19 cellular contexts compared by ENCODE assay signal in the genomic region with DNA sequence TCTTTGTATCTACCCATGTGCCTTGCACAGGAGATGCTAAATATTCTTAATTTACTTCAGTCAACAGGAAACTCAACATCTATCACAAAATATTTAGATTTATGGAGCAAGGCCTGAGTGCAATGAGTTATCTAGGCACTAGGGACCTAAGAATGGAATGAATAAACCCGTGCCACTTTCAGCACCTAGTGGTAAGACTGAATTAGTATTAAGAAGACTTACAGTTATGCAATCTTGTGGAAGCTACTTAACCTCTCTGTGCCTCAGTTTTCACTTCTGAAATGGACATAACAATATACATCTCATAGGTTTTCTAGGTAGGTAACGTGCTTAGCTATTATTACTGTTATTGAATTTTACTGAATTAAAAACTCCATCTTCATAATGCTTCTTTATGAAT.
A peak's percentile ranks its signal among the peaks of the same experiment; 100 is the strongest.
DNase-seq lines count a peak whose midpoint lies in the region; ATAC-seq, FAIRE-seq and TF ChIP-seq lines count a peak whose summit lies in the region.
"Had no signal": no experiment of that assay in that cellular context is flagged by ENCODE, and none has a peak within 500 bp of the region (broad histone marks: within the 10 kb centered on the region; RNA-seq: fewer than 3 reads in every experiment).

No MANE protein-coding gene starts in this region.

- H3K4me1 ChIP-seq in IMR-90 (ENCODE audit: control insufficient read depth, insufficient read depth, low read length), result peaks cover 4% of the 10 kb centered on the region; the same call in 1 of the 2 replicates
- H3K4me1 ChIP-seq in K562 (replicated peaks in 1 of 2; ENCODE audit: control insufficient read depth in 2 of 2, insufficient read depth in 2 of 2, low read length in 2 of 2), result no peaks in the 10 kb centered on the region
- H3K4me1 ChIP-seq in body of pancreas, result no peaks in the 10 kb centered on the region
- H3K4me1 ChIP-seq: tibial artery had no signal

- no peak overlapping the region for H4K91ac ChIP-seq in IMR-90 (ENCODE audit: insufficient read depth, low read depth, low read length)

- H2AK9ac ChIP-seq in IMR-90 (replicated peaks; ENCODE audit: low read depth, low read length, poor library complexity), result no peak overlapping the region

- H3K4me1 Mint-ChIP-seq in osteocyte (ENCODE audit: unreplicated experiment), result peaks cover 52% of the 10 kb centered on the region

- TF ChIP-seq RAD21 in IMR-90 (IDR thresholded peaks at IDR 0.05; ENCODE audit: low read length) (no peak), K562 (CRISPR knock-in tag; conservative IDR thresholded peaks at IDR 0.05 in 1 of 2, IDR thresholded peaks at IDR 0.05 in 1 of 2) (peak in 1 of 2 experiments; percentile 13; a peak in 1 of 4 replicates)

- no peak overlapping the region for H2BK5ac ChIP-seq in IMR-90 (ENCODE audit: low read depth, low read length, poor library complexity, severe bottlenecking)

- no peak; the same call in 1 of the 2 replicates for ATAC-seq in IMR-90 (ENCODE audit: low read depth)
- no peak for ATAC-seq in K562
- no peak for ATAC-seq in body of pancreas
- ATAC-seq in HG02678 (IDR thresholded peaks at IDR 0.05; ENCODE audit: unreplicated experiment), result no peak
- ATAC-seq: right cardiac atrium had no signal

- in situ Hi-C loops in IMR-90 (cut with MboI; ENCODE audit: low sequenced_read_pairs), result no loop called here
- in situ Hi-C loops in K562 (cut with MboI), result no loop called here

- peak; percentile 11 for DNase-seq in SIG-M5 treated with dmso at 0.1 percent for 504 hours (lab: John Stamatoyannopoulos, UW; ENCODE audit: unreplicated experiment)
- no peak for DNase-seq in SIG-M5 (lab: John Stamatoyannopoulos, UW)
- DNase-seq in IMR-90, result no peak
- DNase-seq in K562 (ENCODE audit: extremely low read depth in 1 of 4, low spot score in 3 of 4), result no peak
- DNase-seq in osteocyte (ENCODE audit: extremely low spot score, unreplicated experiment), result no peak
- DNase-seq in body of pancreas, result no peak
- DNase-seq in posterior cingulate gyrus, result no peak
- DNase-seq: activated CD4-positive, alpha-beta T cell treated with anti-CD3 and anti-CD28 coated beads for 1 hour; activated naive CD8-positive, alpha-beta T cell treated with anti-CD3 and anti-CD28 coated beads, Interleukin-2, amount 10 ng/mL, durations not matched to agents 7 days and 5 days; islet precursor cell; mesendoderm; NCI-H1417 treated with DMSO at 0.1 percent for 48 hours; right cardiac atrium; RPMI8226; stimulated activated CD4-positive, alpha-beta T cell treated with anti-CD3 and anti-CD28 coated beads, Interleukin-1b, Interleukin-23, amount 100 ng/mL, for 48 hours; tibial artery had no signal

- peaks cover 17 to 27% of the 10 kb centered on the region in 2 experiments; a peak in 3 of 4 replicates for H3K79me1 ChIP-seq in IMR-90 (ENCODE audit: low read depth in 1 of 2, low read length in 2 of 2)

- no peak overlapping the region for H3K4me3 ChIP-seq in IMR-90 (ENCODE audit: insufficient read depth, low read depth, low read length)
- H3K4me3 ChIP-seq in K562, result no peak overlapping the region
- no peak overlapping the region for H3K4me3 ChIP-seq in body of pancreas
- H3K4me3 ChIP-seq: tibial artery had no signal

- BruUV-seq in IMR-90 (replicated peaks; lab: Mats Ljungman, UMichigan) (no TSS peak), K562 (replicated peaks; lab: Mats Ljungman, UMichigan) (no TSS peak)

- no peak overlapping the region for H3K56ac ChIP-seq in IMR-90 (ENCODE audit: extremely low read depth, insufficient read depth, low read length)

- intact Hi-C loops in IMR-90 (cut with micrococcal nuclease) (no loop called here), K562 (cut with micrococcal nuclease) (no loop called here), body of pancreas (cut with DNase I) (no loop called here), posterior cingulate gyrus (cut with DNase I) (no loop called here)

- H3K27me3 Mint-ChIP-seq in osteocyte (ENCODE audit: unreplicated experiment), result no peaks in the 10 kb centered on the region
- H3K27me3 Mint-ChIP-seq: activated naive CD8-positive, alpha-beta T cell treated with anti-CD3 and anti-CD28 coated beads, Interleukin-2, amount 10 ng/mL, durations not matched to agents 7 days and 5 days had no signal

- H3K23ac ChIP-seq in IMR-90 (ENCODE audit: low read depth, low read length), result no peak overlapping the region

- TF ChIP-seq POLR2A in IMR-90 (IDR thresholded peaks at IDR 0.05; ENCODE audit: low read depth, low read length), result no peak
- TF ChIP-seq POLR2A in K562 (conservative IDR thresholded peaks at IDR 0.05), result no peak
- no peak for TF ChIP-seq POLR2A in body of pancreas (IDR thresholded peaks at IDR 0.05)

- H3K4me2 ChIP-seq in IMR-90 (ENCODE audit: low read depth, low read length), result no peak overlapping the region
- no peak overlapping the region for H3K4me2 ChIP-seq in K562 (ENCODE audit: insufficient read depth, low read length)

- H3K36me3 Mint-ChIP-seq in osteocyte (ENCODE audit: unreplicated experiment), result peaks cover 2% of the 10 kb centered on the region

- no peak for FAIRE-seq in K562 (lab: Jason Lieb, UNC)
- FAIRE-seq: endothelial cell of umbilical vein had no signal

- no peak for TF ChIP-seq CTCF in IMR-90 (conservative IDR thresholded peaks at IDR 0.05; ENCODE audit: low read depth, low read length)
- peak in 2 of 3 experiments; percentile 21 to 64; a peak in 3 of 6 replicates for TF ChIP-seq CTCF in K562 (IDR thresholded peaks at IDR 0.05 in 2 of 3, conservative IDR thresholded peaks at IDR 0.05 in 1 of 3; ENCODE audit: insufficient read depth in 2 of 3, low read depth in 1 of 3, low read length in 3 of 3)
- no peak for TF ChIP-seq CTCF in osteocyte (IDR thresholded peaks at IDR 0.05)
- peak in 1 of 7 experiments; percentile 3 for TF ChIP-seq CTCF in body of pancreas (IDR thresholded peaks at IDR 0.05)

- H2BK15ac ChIP-seq in IMR-90 (ENCODE audit: low read depth, low read length), result no peak overlapping the region

- WGBS in IMR-90 (ENCODE audit: extremely low coverage in 2 of 2, insufficient read length in 1 of 2), 2 experiments, result no CpG with 5 or more reads among the region's 2 CpGs
- 0% methylated on average over 2 of the region's 2 CpGs for WGBS in K562 (ENCODE audit: insufficient coverage, low coverage, missing lambda C conversion rate)
- WGBS in body of pancreas, 2 donors, result 77 to 83% methylated on average over 2 of the region's 2 CpGs

- H3K14ac ChIP-seq in IMR-90 (replicated peaks; ENCODE audit: low read depth, low read length), result no peak overlapping the region

- no peaks in the 10 kb centered on the region for H3K79me2 ChIP-seq in K562 (ENCODE audit: control insufficient read depth, insufficient read depth, low read length)

- no peak overlapping the region for H2AK5ac ChIP-seq in IMR-90 (ENCODE audit: low read depth, low read length)

- peaks cover 17% of the 10 kb centered on the region for H3K9me3 Mint-ChIP-seq in osteocyte (ENCODE audit: unreplicated experiment)
- H3K9me3 Mint-ChIP-seq: activated naive CD8-positive, alpha-beta T cell treated with anti-CD3 and anti-CD28 coated beads, Interleukin-2, amount 10 ng/mL, durations not matched to agents 7 days and 5 days; T-helper 1 cell treated with Interleukin-12 subunit alpha and Interleukin-12 subunit beta and Interleukin-4 antibody, amounts not matched to agents 30 μg/mL and 1 μg/mL, for 36 hours had no signal

- POLR2A ChIA-PET in IMR-90 (lab: Charles Lee; ENCODE audit: unreplicated experiment), result no interaction called here
- POLR2A ChIA-PET in K562 (lab: Yijun Ruan, JAX), result no interaction called here

- H3K36me3 ChIP-seq in IMR-90 (ENCODE audit: control insufficient read depth, insufficient read depth, low read length), result no peaks in the 10 kb centered on the region
- no peaks in the 10 kb centered on the region for H3K36me3 ChIP-seq in K562 (ENCODE audit: control insufficient read depth, insufficient read depth, low read length)
- no peaks in the 10 kb centered on the region for H3K36me3 ChIP-seq in body of pancreas (replicated peaks in 1 of 2; ENCODE audit: insufficient read depth in 1 of 2, low read depth in 2 of 2)
- H3K36me3 ChIP-seq: tibial artery had no signal

- H3K27ac Mint-ChIP-seq in osteocyte (ENCODE audit: unreplicated experiment), result peak overlapping the region; percentile 68
- H3K27ac Mint-ChIP-seq: activated naive CD8-positive, alpha-beta T cell treated with anti-CD3 and anti-CD28 coated beads, Interleukin-2, amount 10 ng/mL, durations not matched to agents 7 days and 5 days; T-helper 1 cell treated with Interleukin-12 subunit alpha and Interleukin-12 subunit beta and Interleukin-4 antibody, amounts not matched to agents 30 μg/mL and 1 μg/mL, for 36 hours had no signal

- no peak overlapping the region for H3K4me3 Mint-ChIP-seq in osteocyte (ENCODE audit: unreplicated experiment)
- H3K4me3 Mint-ChIP-seq: activated naive CD8-positive, alpha-beta T cell treated with anti-CD3 and anti-CD28 coated beads, Interleukin-2, amount 10 ng/mL, durations not matched to agents 7 days and 5 days; T-helper 1 cell treated with Interleukin-12 subunit alpha and Interleukin-12 subunit beta and Interleukin-4 antibody, amounts not matched to agents 30 μg/mL and 1 μg/mL, for 36 hours had no signal

- no peak overlapping the region for H3K18ac ChIP-seq in IMR-90 (ENCODE audit: low read depth, low read length)

- H3K27ac ChIP-seq in IMR-90 (ENCODE audit: insufficient read depth, low read length) (no peak overlapping the region), K562 (ENCODE audit: extremely low read depth, low read depth, low read length) (no peak overlapping the region), body of pancreas (no peak overlapping the region)
- H3K27ac ChIP-seq: tibial artery had no signal

- H3K9ac ChIP-seq in IMR-90 (ENCODE audit: low read depth, low read length) (no peak overlapping the region), K562 (ENCODE audit: insufficient read depth in 1 of 2, low read depth in 2 of 2, low read length in 2 of 2) (no peak overlapping the region)

- CTCF ChIA-PET in IMR-90 (lab: Yijun Ruan, JAX), result no interaction called here
- CTCF ChIA-PET in K562 (lab: Yijun Ruan, JAX; ENCODE audit: low intra/inter-chr PET ratio), result no interaction called here

- H4K5ac ChIP-seq in IMR-90 (ENCODE audit: low read depth, low read length), result no peak overlapping the region

- no peak overlapping the region for H2BK20ac ChIP-seq in IMR-90 (ENCODE audit: low read depth, low read length)

- no peaks in the 10 kb centered on the region; the same call in 1 of the 2 replicates for H3K9me1 ChIP-seq in IMR-90 (ENCODE audit: insufficient read depth, low read length)
- no peaks in the 10 kb centered on the region for H3K9me1 ChIP-seq in K562 (ENCODE audit: control insufficient read depth, insufficient read depth, low read length)

- H4K8ac ChIP-seq in IMR-90 (ENCODE audit: low read depth in 2 of 2, low read length in 2 of 2), result no peak overlapping the region

- no peak overlapping the region for H3K4ac ChIP-seq in IMR-90 (ENCODE audit: low read depth, low read length)

- H3K9me3 ChIP-seq in IMR-90 (ENCODE audit: control insufficient read depth, insufficient read depth, low read length), result no peaks in the 10 kb centered on the region
- H3K9me3 ChIP-seq in K562 (replicated peaks; ENCODE audit: control insufficient read depth, insufficient read depth, low read depth, low read length), result no peaks in the 10 kb centered on the region
- H3K9me3 ChIP-seq in body of pancreas, result no peaks in the 10 kb centered on the region
- H3K9me3 ChIP-seq: tibial artery had no signal

- no peak for TF ChIP-seq EP300 in K562 (IDR thresholded peaks at IDR 0.05; ENCODE audit: low read length)

- dilution Hi-C loops in IMR-90 (cut with HindIII; ENCODE audit: low sequenced_read_pairs, unreplicated experiment), result no loop called here

- no peaks in the 10 kb centered on the region for H4K20me1 ChIP-seq in IMR-90 (ENCODE audit: insufficient read depth, low read length)
- H4K20me1 ChIP-seq in K562 (replicated peaks; ENCODE audit: control insufficient read depth, insufficient read depth, low read length), result no peaks in the 10 kb centered on the region; the same call in 1 of the 2 replicates

- H3K27me3 ChIP-seq in IMR-90 (ENCODE audit: control insufficient read depth, insufficient read depth, low read length) (no peaks in the 10 kb centered on the region), K562 (ENCODE audit: control insufficient read depth in 2 of 2, insufficient read depth in 2 of 2, low read length in 2 of 2) (no peaks in the 10 kb centered on the region; a peak in 1 of 5 replicates), body of pancreas (no peaks in the 10 kb centered on the region)
- H3K27me3 ChIP-seq: tibial artery had no signal

- H2AFZ ChIP-seq in IMR-90 (replicated peaks; ENCODE audit: low read length, poor library complexity) (no peak overlapping the region), K562 (ENCODE audit: low read depth, low read length) (no peak overlapping the region)

- H2BK120ac ChIP-seq in IMR-90 (ENCODE audit: low read depth, low read length), result no peak overlapping the region

Comparison
In these comparisons a context has a peak if more than half of its experiments do, and no peak if none do; other contexts are left out.
1. CTCF ChIP-seq: peak in K562 (2 of 3); none in IMR-90 (single experiment) and osteocyte (single experiment).